29 cellular contexts compared by ENCODE assay signal in genomic region chr7:42980514-42980913, GRCh38.
"Had no signal": no experiment of that assay in that cellular context is flagged by ENCODE, and none has a peak within 500 bp of the region (broad histone marks: within the 10 kb centered on the region; RNA-seq: fewer than 3 reads in every experiment).

No MANE protein-coding gene starts in this region.

- H3K27ac Mint-ChIP-seq: dendritic cell treated with granulocyte-macrophage colony-stimulating factor and Interleukin-4, amounts not matched to agents 40 ng/mL and 50 ng/mL, for 4 days; effector memory CD8-positive, alpha-beta T cell; endodermal cell had no signal

- H3K4me1 Mint-ChIP-seq: endodermal cell had no signal

- H3K4me1 ChIP-seq: colonic mucosa, esophagus muscularis mucosa, foreskin keratinocyte, gastrocnemius medialis, gastroesophageal sphincter, heart left ventricle, heart right ventricle had no signal

- H3K27me3 ChIP-seq: colonic mucosa, dorsolateral prefrontal cortex, esophagus muscularis mucosa, esophagus squamous epithelium, gastrocnemius medialis, gastroesophageal sphincter, heart left ventricle had no signal

- H3K36me3 ChIP-seq: colonic mucosa, esophagus muscularis mucosa, esophagus squamous epithelium, gastrocnemius medialis, gastroesophageal sphincter, heart left ventricle, heart right ventricle had no signal

- DNase-seq: colonic mucosa; cortex of kidney; dermis blood vessel endothelial cell; dorsolateral prefrontal cortex; effector CD4-positive, alpha-beta T cell; effector CD8-positive, alpha-beta T cell; effector memory CD4-positive, alpha-beta T cell; effector memory CD8-positive, alpha-beta T cell; endodermal cell; erythroblast; esophagus squamous epithelium; foreskin fibroblast; foreskin keratinocyte; foreskin melanocyte; gastrocnemius medialis; glutamatergic neuron; head of caudate nucleus; heart left ventricle; heart right ventricle had no signal

- H3K27me3 Mint-ChIP-seq: dendritic cell treated with granulocyte-macrophage colony-stimulating factor and Interleukin-4, amounts not matched to agents 40 ng/mL and 50 ng/mL, for 4 days had no signal

- H3K4me3 Mint-ChIP-seq: dendritic cell treated with granulocyte-macrophage colony-stimulating factor and Interleukin-4, amounts not matched to agents 40 ng/mL and 50 ng/mL, for 4 days; effector memory CD8-positive, alpha-beta T cell; endodermal cell had no signal

- H3K27ac ChIP-seq: colonic mucosa, coronary artery, dorsolateral prefrontal cortex, epithelial cell of prostate, esophagus muscularis mucosa, esophagus squamous epithelium, foreskin keratinocyte, gastrocnemius medialis, gastroesophageal sphincter, heart left ventricle, heart right ventricle had no signal

- FAIRE-seq: colon, endometrium, endothelial cell of umbilical vein, frontal cortex had no signal

- ATAC-seq: effector memory CD8-positive, alpha-beta T cell; esophagus mucosa; foreskin keratinocyte; gastrocnemius medialis; gastroesophageal sphincter; heart left ventricle; heart right ventricle had no signal

- H3K4me3 ChIP-seq: colonic mucosa, coronary artery, dorsolateral prefrontal cortex, esophagus muscularis mucosa, esophagus squamous epithelium, gastrocnemius medialis, gastroesophageal sphincter, heart left ventricle, heart right ventricle had no signal

- H3K9me3 ChIP-seq: colonic mucosa, esophagus squamous epithelium, gastrocnemius medialis had no signal
